In genomic region chr2:42567806-42568429, GRCh38 we compare ENCODE assay signal across 1 cellular context.
TF ChIP-seq lines count a peak whose summit lies in the region.

No MANE protein-coding gene starts in this region.

TF ChIP-seq in HepG2, 621 proteins besides CTCF, POLR2A, EP300 and RAD21 (continued from another document):
- TF ChIP-seq ZBTB40 (IDR thresholded peaks at IDR 0.05) (no peak), ZBTB40 (CRISPR knock-in tag; IDR thresholded peaks at IDR 0.05) (peak; percentile 31; the same call in 1 of the 2 replicates), SAFB2 (CRISPR knock-in tag; IDR thresholded peaks at IDR 0.05; ENCODE audit: borderline replicate concordance, low read depth) (peak; percentile 17; the same call in 1 of the 2 replicates), CC2D1A (CRISPR knock-in tag; IDR thresholded peaks at IDR 0.05) (0 out of 2 replicates have a peak, but pooled peaks have one; percentile 21), DMAP1 (CRISPR knock-in tag; IDR thresholded peaks at IDR 0.05) (peak; percentile 44; the same call in 1 of the 2 replicates), ATF7 (IDR thresholded peaks at IDR 0.05) (no peak), ATF7 (CRISPR knock-in tag; IDR thresholded peaks at IDR 0.05) (peak; percentile 24; the same call in 1 of the 2 replicates), GABPB1 (CRISPR knock-in tag; IDR thresholded peaks at IDR 0.05) (peak; percentile 36; the same call in 1 of the 2 replicates), KDM3A (CRISPR knock-in tag; IDR thresholded peaks at IDR 0.05; ENCODE audit: low read depth) (0 out of 2 replicates have a peak, but pooled peaks have one; percentile 20), SRSF1 (optimal IDR thresholded peaks at IDR 0.05; ENCODE audit: low read depth, low read length) (peak; percentile 18)
